In the genomic region with DNA sequence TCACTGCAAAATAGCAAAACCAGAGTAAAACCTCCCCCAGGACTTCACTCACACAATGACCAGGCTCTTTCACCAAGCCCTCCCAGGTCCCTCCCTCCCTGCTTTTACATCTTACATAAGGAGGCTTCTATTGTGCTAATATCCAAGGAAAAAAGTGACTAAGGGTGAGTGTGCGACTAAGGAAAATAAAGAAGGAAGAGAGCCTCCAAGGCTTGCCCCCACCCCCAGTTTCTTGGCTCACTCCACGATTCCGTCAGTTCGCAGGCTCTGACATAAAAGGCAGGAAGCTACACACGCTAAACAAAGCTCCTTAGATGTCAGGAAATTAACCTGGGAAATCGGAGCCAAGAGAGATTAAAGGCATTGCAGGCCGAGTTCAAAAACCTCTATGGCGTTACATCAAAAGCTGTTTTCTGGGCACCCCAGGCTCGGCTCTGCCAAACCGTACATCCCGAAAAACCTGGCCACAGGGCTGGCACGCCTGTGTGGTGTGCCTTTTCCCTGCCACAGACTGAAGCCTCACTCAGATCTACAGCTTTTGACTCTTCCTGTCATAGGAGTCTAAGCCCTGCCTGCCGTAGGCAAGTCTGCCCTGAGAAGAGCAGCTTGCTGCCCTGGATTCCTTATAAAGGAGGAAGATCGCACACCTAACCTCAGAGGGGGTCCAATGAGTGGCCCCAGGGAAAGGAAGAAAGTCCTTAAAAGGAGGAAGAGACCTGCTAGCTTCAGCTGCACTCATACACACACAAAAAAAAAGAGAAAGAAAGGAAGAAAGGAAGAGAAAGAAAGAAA, we compare ENCODE assay signal across 8 cellular contexts.
DNase-seq lines count a peak whose midpoint lies in the region; ATAC-seq and TF ChIP-seq lines count a peak whose summit lies in the region.

No MANE protein-coding gene starts in this region.

- 68 to 75% (median 70%) methylated on average over 14 of the region's 14 CpGs for WGBS in psoas muscle, 3 donors
- 30 to 34% methylated on average over 14 of the region's 14 CpGs for WGBS in lower leg skin, 2 donors

- H3K4me1 Mint-ChIP-seq in activated T-cell treated with anti-CD3 and anti-CD28 coated beads, Interleukin-2, amount 50 U/mL, for 24 hours (ENCODE audit: low read depth): peaks cover 45% of the 10 kb centered on the region

- H3K27ac ChIP-seq in psoas muscle: peak overlapping the region; percentile 75

- H3K4me3 Mint-ChIP-seq in activated T-cell treated with anti-CD3 and anti-CD28 coated beads, Interleukin-2, amount 50 U/mL, for 24 hours: no peak overlapping the region

- peaks cover 32% of the 10 kb centered on the region for H3K27me3 Mint-ChIP-seq in activated T-cell treated with anti-CD3 and anti-CD28 coated beads, Interleukin-2, amount 50 U/mL, for 24 hours

- H3K36me3 Mint-ChIP-seq in activated T-cell treated with anti-CD3 and anti-CD28 coated beads, Interleukin-2, amount 50 U/mL, for 24 hours (ENCODE audit: low read depth): no peaks in the 10 kb centered on the region

- ATAC-seq in left cardiac atrium (peak; percentile 31 to 78), psoas muscle (no peak), GM19395 (IDR thresholded peaks at IDR 0.05; ENCODE audit: unreplicated experiment) (no peak)

- no peak for TF ChIP-seq POLR2A in lower leg skin (IDR thresholded peaks at IDR 0.05)

- no peaks in the 10 kb centered on the region for H3K9me3 Mint-ChIP-seq in activated T-cell treated with anti-CD3 and anti-CD28 coated beads, Interleukin-2, amount 50 U/mL, for 24 hours

- intact Hi-C loops in left cardiac atrium (cut with DNase I) (loop anchor here (5.0 to 10.0 kb wide), 2 partner anchors 69 to 128 kb away; no protein-coding TSS in a partner anchor), psoas muscle (cut with DNase I) (loop anchor here in 1 of 2 donors (10.0 kb wide), 1 partner anchor 128 kb away; no protein-coding TSS in a partner anchor), lower leg skin (cut with DNase I; ENCODE audit: low total_unique reads) (no loop called here)

- peak; percentile 40 for DNase-seq in activated T-cell treated with anti-CD3 and anti-CD28 coated beads, Interleukin-2, amount 50 U/mL, for 24 hours
- DNase-seq in activated T-cell treated with anti-CD3 and anti-CD28 coated beads, Interleukin-2, amount 50 U/mL, for 48 hours: no peak
- DNase-seq in T1000 (lab: John Stamatoyannopoulos, UW) (peak; percentile 50), left cardiac atrium (peak; percentile 79), psoas muscle (peak in 1 of 2 donors; percentile 45), lower leg skin (ENCODE audit: low spot score in 2 of 2) (no peak), SW 1271 (lab: John Stamatoyannopoulos, UW) (no peak)

- TF ChIP-seq CTCF in psoas muscle (IDR thresholded peaks at IDR 0.05): no peak
- TF ChIP-seq CTCF in lower leg skin (IDR thresholded peaks at IDR 0.05): no peak

- H3K36me3 ChIP-seq in psoas muscle (ENCODE audit: insufficient read depth in 1 of 2, low read depth in 1 of 2): no peaks in the 10 kb centered on the region

- H3K27ac Mint-ChIP-seq in activated T-cell treated with anti-CD3 and anti-CD28 coated beads, Interleukin-2, amount 50 U/mL, for 24 hours: no peak overlapping the region

- H3K27me3 ChIP-seq in psoas muscle (ENCODE audit: insufficient read depth in 3 of 3, low read length in 2 of 3): no peaks in the 10 kb centered on the region

- H3K4me3 ChIP-seq in psoas muscle (no peak overlapping the region), lower leg skin (ENCODE audit: low read depth, poor library complexity, severe bottlenecking) (no peak overlapping the region)

- H3K9me3 ChIP-seq in psoas muscle: no peaks in the 10 kb centered on the region

- peaks cover 46% of the 10 kb centered on the region for H3K4me1 ChIP-seq in psoas muscle

Comparison
In these comparisons a context has a peak if more than half of its experiments do, and no peak if none do; other contexts are left out.
1. DNase-seq: peak in activated T-cell treated with anti-CD3 and anti-CD28 coated beads, Interleukin-2, amount 50 U/mL, for 24 hours (single experiment), T1000 (single experiment) and left cardiac atrium (single experiment); none in activated T-cell treated with anti-CD3 and anti-CD28 coated beads, Interleukin-2, amount 50 U/mL, for 48 hours (0 of 2), lower leg skin (0 of 2) and SW 1271 (0 of 2).
2. ATAC-seq: peak in left cardiac atrium (2 of 2); none in psoas muscle (0 of 4) and GM19395 (single experiment).